In the genomic region with DNA sequence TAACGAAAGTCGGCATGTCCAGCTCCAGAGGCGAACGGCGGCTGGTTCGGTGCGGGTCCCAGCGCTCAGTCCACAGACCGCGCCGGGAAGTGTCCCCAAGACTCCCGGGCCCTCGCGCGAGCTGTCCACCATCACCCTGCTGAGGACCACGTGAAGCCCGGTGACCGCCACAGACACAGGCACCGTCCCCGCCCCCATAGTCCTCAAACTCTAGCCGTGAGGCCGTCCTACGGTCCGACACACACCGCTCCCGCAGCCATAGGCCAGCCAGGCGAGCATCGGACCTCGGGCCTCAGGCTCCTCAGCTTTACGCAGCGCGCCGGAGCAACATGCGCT, we compare ENCODE assay signal across 8 cellular contexts. TPM values are rescaled to one million over a fixed set of nuclear protein-coding genes. Genes with fewer than 3 reads are reported as not detected.
A peak's percentile ranks its signal among the peaks of the same experiment; 100 is the strongest.
DNase-seq lines count a peak whose midpoint lies in the region; ATAC-seq, FAIRE-seq and TF ChIP-seq lines count a peak whose summit lies in the region.

No MANE protein-coding gene starts in this region.

- intact Hi-C loops in activated CD8-positive, alpha-beta T cell treated with anti-CD3 and anti-CD28 coated beads for 36 hours (cut with micrococcal nuclease) = no loop called here
- intact Hi-C loops in left cardiac atrium (cut with DNase I) (no loop called here), sciatic nerve (cut with DNase I) (no loop called here)

- peak; percentile 37 for ATAC-seq in GM21526 (IDR thresholded peaks at IDR 0.05; ENCODE audit: low FRiP score, unreplicated experiment)
- ATAC-seq in activated CD8-positive, alpha-beta T cell treated with anti-CD3 and anti-CD28 coated beads for 36 hours = peak; percentile 29
- ATAC-seq in left cardiac atrium = peak; percentile 31 to 64
- peak; percentile 56 for ATAC-seq in sciatic nerve

- no peak for FAIRE-seq in D721Med (lab: Jason Lieb, UNC)

- H3K4me3 Mint-ChIP-seq in activated CD8-positive, alpha-beta T cell treated with anti-CD3 and anti-CD28 coated beads for 36 hours = peak overlapping the region; percentile 83

- TF ChIP-seq CTCF in GM12864 (IDR thresholded peaks at IDR 0.05; ENCODE audit: low read depth, low read length, missing control alignments) = no peak
- no peak for TF ChIP-seq CTCF in activated CD8-positive, alpha-beta T cell treated with anti-CD3 and anti-CD28 coated beads for 36 hours (IDR thresholded peaks at IDR 0.05)
- TF ChIP-seq CTCF in D721Med (IDR thresholded peaks at IDR 0.05; ENCODE audit: insufficient read depth, missing control alignments) = no peak

- no peaks in the 10 kb centered on the region for H3K9me3 Mint-ChIP-seq in activated CD8-positive, alpha-beta T cell treated with anti-CD3 and anti-CD28 coated beads for 36 hours

- peaks cover 34% of the 10 kb centered on the region for H3K36me3 Mint-ChIP-seq in activated CD8-positive, alpha-beta T cell treated with anti-CD3 and anti-CD28 coated beads for 36 hours (ENCODE audit: low read depth)

- TF ChIP-seq POLR2A in erythroblast (IDR thresholded peaks at IDR 0.05; ENCODE audit: low read length) = no peak

- CTCF ChIA-PET in activated CD8-positive, alpha-beta T cell treated with anti-CD3 and anti-CD28 coated beads for 36 hours (lab: Charles Lee) = interaction anchor here (1.5 to 2.9 kb wide), 3 partner anchors 25 to 53 kb away, joined by 4 to 26 read pairs (median 7); no protein-coding TSS in a partner anchor

- DNase-seq in GM12864 (ENCODE audit: low read depth) = no peak
- DNase-seq in HK-2 (ENCODE audit: unreplicated experiment) = peak; percentile 59
- DNase-seq in activated CD8-positive, alpha-beta T cell treated with anti-CD3 and anti-CD28 coated beads for 36 hours = no peak
- DNase-seq in left cardiac atrium = peak; percentile 46
- DNase-seq in sciatic nerve (ENCODE audit: low spot score) = peak; percentile 74
- DNase-seq in D721Med (ENCODE audit: insufficient read length, low spot score) = no peak
- no peak for DNase-seq in erythroblast (lab: John Stamatoyannopoulos, UW)

- H3K27me3 Mint-ChIP-seq in activated CD8-positive, alpha-beta T cell treated with anti-CD3 and anti-CD28 coated beads for 36 hours = no peaks in the 10 kb centered on the region

- H3K4me3 ChIP-seq in GM12864 (ENCODE audit: low read depth, low read length) = peak overlapping the region; percentile 90

- peaks cover 30% of the 10 kb centered on the region for H3K4me1 Mint-ChIP-seq in activated CD8-positive, alpha-beta T cell treated with anti-CD3 and anti-CD28 coated beads for 36 hours (ENCODE audit: low read depth)

- POLR2A ChIA-PET in activated CD8-positive, alpha-beta T cell treated with anti-CD3 and anti-CD28 coated beads for 36 hours (lab: Charles Lee) = interaction anchor here (0.6 to 2.0 kb wide), 8 partner anchors 8 to 76 kb away, joined by 3 to 14 read pairs (median 4); partner anchors contain the start of gene CBR1

- peak overlapping the region; percentile 93 for H3K27ac Mint-ChIP-seq in activated CD8-positive, alpha-beta T cell treated with anti-CD3 and anti-CD28 coated beads for 36 hours

RNA-seq across cellular contexts. Expression of gene SETD4, which starts 0.5 kb away (rescaled TPM):
- total RNA-seq in activated CD8-positive, alpha-beta T cell treated with anti-CD3 and anti-CD28 coated beads for 36 hours = 10 to 100 TPM; 18.5 to 19.1 TPM
- total RNA-seq in left cardiac atrium (10 to 100 TPM; 11.5 TPM), sciatic nerve (21.5 TPM)

RNA-seq across cellular contexts. Expression of gene CBR1, which starts 10.0 kb away (rescaled TPM):
- 10 to 100 TPM; 37.1 to 43.2 TPM for total RNA-seq in activated CD8-positive, alpha-beta T cell treated with anti-CD3 and anti-CD28 coated beads for 36 hours
- 10 to 100 TPM; 25.3 to 34.8 TPM for total RNA-seq in left cardiac atrium
- 74.5 TPM for total RNA-seq in sciatic nerve

Comparison
In these comparisons a context has a peak if more than half of its experiments do, and no peak if none do; other contexts are left out.
1. DNase-seq: peak in HK-2 (single experiment), left cardiac atrium (single experiment) and sciatic nerve (single experiment); none in GM12864 (single experiment), activated CD8-positive, alpha-beta T cell treated with anti-CD3 and anti-CD28 coated beads for 36 hours (single experiment), D721Med (single experiment) and erythroblast (0 of 2).
2. Peak in every context shown above with its lines, with median percentiles within 50 percentile points of each other: ATAC-seq.